ENCODE assay signal across 15 cellular contexts in genomic region chr9:90698874-90699440, GRCh38. TPM values are rescaled to one million over a fixed set of nuclear protein-coding genes. Genes with fewer than 3 reads are reported as not detected.
"Had no signal": no experiment of that assay in that cellular context is flagged by ENCODE, and none has a peak within 500 bp of the region (broad histone marks: within the 10 kb centered on the region; RNA-seq: fewer than 3 reads in every experiment).

No MANE protein-coding gene starts in this region.

- H3K27ac ChIP-seq: breast epithelium, esophagus muscularis mucosa, heart left ventricle, WERI-Rb-1 had no signal

- H3K4me3 ChIP-seq: breast epithelium, esophagus muscularis mucosa, heart left ventricle had no signal

- DNase-seq: activated CD4-positive, alpha-beta memory T cell treated with anti-CD3 and anti-CD28 coated beads, Interleukin-2, amount 10 ng/mL, durations not matched to agents 7 days and 5 days; activated CD4-positive, alpha-beta T cell treated with anti-CD3 and anti-CD28 coated beads for 36 hours; activated CD8-positive, alpha-beta memory T cell treated with anti-CD3 and anti-CD28 coated beads, Interleukin-2, amount 50 U/mL, for 4 hours; activated naive CD8-positive, alpha-beta T cell treated with anti-CD3 and anti-CD28 coated beads, Interleukin-2, amount 10 ng/mL, durations not matched to agents 7 days and 5 days; activated T-cell treated with anti-CD3 and anti-CD28 coated beads, Interleukin-2, amount 50 U/mL, for 72 hours; aorta; foreskin fibroblast; heart left ventricle; mesendoderm; stimulated activated CD4-positive, alpha-beta T cell treated with anti-CD3 and anti-CD28 coated beads, Interleukin-2, amount 100 ng/mL, for 48 hours; stimulated activated naive CD4-positive, alpha-beta T cell treated with Interleukin-2 at 50 U/mL for 16 hours; WERI-Rb-1 had no signal

- H3K9me3 ChIP-seq: breast epithelium, esophagus muscularis mucosa, heart left ventricle had no signal

- H3K27me3 ChIP-seq: breast epithelium had no signal

- H3K4me1 ChIP-seq: breast epithelium, esophagus muscularis mucosa had no signal

- ATAC-seq: activated CD4-positive, alpha-beta T cell treated with anti-CD3 and anti-CD28 coated beads for 36 hours; activated T-cell treated with anti-CD3 and anti-CD28 coated beads, Interleukin-2, amount 50 U/mL, for 72 hours had no signal

- H3K36me3 ChIP-seq: breast epithelium, esophagus muscularis mucosa, heart left ventricle, WERI-Rb-1 had no signal

RNA-seq across cellular contexts. Expression of gene DIRAS2, which starts 56.3 kb away (rescaled TPM):
- total RNA-seq: activated CD4-positive, alpha-beta memory T cell treated with anti-CD3 and anti-CD28 coated beads, Interleukin-2, amount 10 ng/mL, durations not matched to agents 7 days and 5 days; activated CD4-positive, alpha-beta T cell treated with anti-CD3 and anti-CD28 coated beads for 36 hours; activated naive CD8-positive, alpha-beta T cell treated with anti-CD3 and anti-CD28 coated beads, Interleukin-2, amount 10 ng/mL, durations not matched to agents 7 days and 5 days; aorta; pulmonary artery endothelial cell had no signal
